Comparison of ENCODE assay signal across 1 cellular context in genomic region chr22:37659066-37659896, GRCh38.
TF ChIP-seq lines count a peak whose summit lies in the region.

No MANE protein-coding gene starts in this region.

TF ChIP-seq in endothelial cell of umbilical vein, 7 proteins besides CTCF, POLR2A, EP300 and RAD21:
- TF ChIP-seq EZH2 (IDR thresholded peaks at IDR 0.05; ENCODE audit: borderline replicate concordance, low read depth, low read length, severe bottlenecking) (no peak), MAX (IDR thresholded peaks at IDR 0.05; ENCODE audit: insufficient read depth, insufficient read length) (no peak), GATA2 (IDR thresholded peaks at IDR 0.05; ENCODE audit: insufficient read depth, insufficient read length, low read depth, low read length) (no peak), MYC (IDR thresholded peaks at IDR 0.05; ENCODE audit: low read depth, low read length) (no peak), POLR2AphosphoS5 (IDR thresholded peaks at IDR 0.05; ENCODE audit: insufficient read depth, low read depth, low read length) (no peak), FOS (IDR thresholded peaks at IDR 0.05; ENCODE audit: borderline replicate concordance, insufficient read depth, low read length) (no peak), JUN (IDR thresholded peaks at IDR 0.05; ENCODE audit: borderline replicate concordance, insufficient read depth, insufficient read length, low read depth) (no peak)
TF ChIP-seq in endothelial cell of umbilical vein: peak in this region for 0.
